ENCODE assay signal across 19 cellular contexts in the genomic region with DNA sequence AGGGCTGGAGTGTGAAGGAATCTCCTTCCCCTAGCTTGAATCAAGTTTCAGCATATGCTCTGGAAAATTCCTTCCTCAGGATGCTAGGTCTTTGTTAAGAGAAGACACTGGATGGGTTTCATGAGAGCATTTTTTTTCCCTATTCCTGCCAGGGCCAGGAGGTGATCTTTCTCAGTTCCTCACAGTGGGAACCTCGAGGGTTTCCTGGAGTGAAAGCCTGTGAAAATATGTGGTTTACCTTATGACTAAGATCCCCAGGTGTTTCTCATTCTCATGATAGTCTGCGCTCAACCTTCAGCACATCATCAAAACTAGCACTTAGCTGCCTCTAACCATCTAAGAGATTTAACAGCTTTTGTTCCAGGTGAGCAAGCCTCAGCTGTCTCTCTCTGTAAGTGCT.
"Had no signal": no experiment of that assay in that cellular context is flagged by ENCODE, and none has a peak within 500 bp of the region (broad histone marks: within the 10 kb centered on the region; RNA-seq: fewer than 3 reads in every experiment).

No MANE protein-coding gene starts in this region.

- DNase-seq: activated CD4-positive, alpha-beta T cell treated with anti-CD3 and anti-CD28 coated beads, Interleukin-2, amount 50 U/mL, for 1 hour; activated CD8-positive, alpha-beta memory T cell treated with anti-CD3 and anti-CD28 coated beads for 24 hours; activated CD8-positive, alpha-beta memory T cell treated with anti-CD3 and anti-CD28 coated beads, Interleukin-2, amount 50 U/mL, for 48 hours; activated gamma-delta T cell; cerebellar nuclear complex; cortex of kidney; esophagus squamous epithelium; left lung; occipital lobe; posterior cingulate gyrus; spleen; stimulated activated CD4-positive, alpha-beta T cell treated with anti-CD3 and anti-CD28 coated beads, Interleukin-4, amount 100 ng/mL, for 4 hours; stimulated activated naive B cell treated with anti-CD40 and anti-IgM and Interleukin-4, amounts not matched to agents 10 μg/mL and 1 μg/mL and 100 μg/mL, for 72 hours had no signal

- H3K27ac Mint-ChIP-seq: activated naive CD4-positive, alpha-beta T cell treated with anti-CD3 and anti-CD28 coated beads, Interleukin-2, amount 50 U/mL, for 24 hours; stimulated activated naive B cell treated with anti-CD40 and anti-IgM and Interleukin-4, amounts not matched to agents 10 μg/mL and 1 μg/mL and 100 μg/mL, for 72 hours; T-helper 1 cell treated with Interleukin-12 subunit alpha and Interleukin-12 subunit beta and Interleukin-4 antibody, amounts not matched to agents 30 μg/mL and 1 μg/mL, for 36 hours had no signal

- H3K4me2 ChIP-seq: hepatocyte had no signal

- H3K4me3 ChIP-seq: ascending aorta, esophagus squamous epithelium, hepatocyte, left lung, spleen, thoracic aorta had no signal

- H2AFZ ChIP-seq: hepatocyte had no signal

- H3K36me3 Mint-ChIP-seq: activated naive CD4-positive, alpha-beta T cell treated with anti-CD3 and anti-CD28 coated beads, Interleukin-2, amount 50 U/mL, for 24 hours; stimulated activated naive B cell treated with anti-CD40 and anti-IgM and Interleukin-4, amounts not matched to agents 10 μg/mL and 1 μg/mL and 100 μg/mL, for 72 hours had no signal

- H3K4me1 Mint-ChIP-seq: activated naive CD4-positive, alpha-beta T cell treated with anti-CD3 and anti-CD28 coated beads, Interleukin-2, amount 50 U/mL, for 24 hours; stimulated activated naive B cell treated with anti-CD40 and anti-IgM and Interleukin-4, amounts not matched to agents 10 μg/mL and 1 μg/mL and 100 μg/mL, for 72 hours had no signal

- H3K27me3 ChIP-seq: ascending aorta, esophagus squamous epithelium, hepatocyte, left lung, spleen had no signal

- H3K79me2 ChIP-seq: hepatocyte had no signal

- H3K9me3 ChIP-seq: ascending aorta, esophagus squamous epithelium, left lung, spleen, thoracic aorta had no signal

- H3K27me3 Mint-ChIP-seq: activated naive CD4-positive, alpha-beta T cell treated with anti-CD3 and anti-CD28 coated beads, Interleukin-2, amount 50 U/mL, for 24 hours; stimulated activated naive B cell treated with anti-CD40 and anti-IgM and Interleukin-4, amounts not matched to agents 10 μg/mL and 1 μg/mL and 100 μg/mL, for 72 hours had no signal

- H3K27ac ChIP-seq: ascending aorta, esophagus squamous epithelium, hepatocyte, left lung, spleen, thoracic aorta had no signal

- H3K4me3 Mint-ChIP-seq: activated naive CD4-positive, alpha-beta T cell treated with anti-CD3 and anti-CD28 coated beads, Interleukin-2, amount 50 U/mL, for 24 hours; stimulated activated naive B cell treated with anti-CD40 and anti-IgM and Interleukin-4, amounts not matched to agents 10 μg/mL and 1 μg/mL and 100 μg/mL, for 72 hours; T-helper 1 cell treated with Interleukin-12 subunit alpha and Interleukin-12 subunit beta and Interleukin-4 antibody, amounts not matched to agents 30 μg/mL and 1 μg/mL, for 36 hours had no signal

- H3K4me1 ChIP-seq: ascending aorta, esophagus squamous epithelium, left lung, spleen had no signal

- ATAC-seq: activated CD4-positive, CD25-positive, alpha-beta regulatory T cell treated with anti-CD3 and anti-CD28 coated beads, Interleukin-2, amount 50 U/mL, for 24 hours; left lung; stimulated activated naive B cell treated with anti-CD40 and anti-IgM and Interleukin-4, amounts not matched to agents 10 μg/mL and 1 μg/mL and 100 μg/mL, for 72 hours had no signal

- H3K9me3 Mint-ChIP-seq: activated naive CD4-positive, alpha-beta T cell treated with anti-CD3 and anti-CD28 coated beads, Interleukin-2, amount 50 U/mL, for 24 hours had no signal

- H3K36me3 ChIP-seq: ascending aorta, esophagus squamous epithelium, left lung, spleen, thoracic aorta had no signal
